Comparison of ENCODE assay signal across 1 cellular context in genomic region chr20:20743511-20744169, GRCh38.
TF ChIP-seq lines count a peak whose summit lies in the region.

No MANE protein-coding gene starts in this region.

TF ChIP-seq in endothelial cell of umbilical vein, 7 proteins besides CTCF, POLR2A, EP300 and RAD21 (continued from another document):
- TF ChIP-seq JUN (IDR thresholded peaks at IDR 0.05; ENCODE audit: borderline replicate concordance, insufficient read depth, insufficient read length, low read depth) (peak; percentile 18), MYC (IDR thresholded peaks at IDR 0.05; ENCODE audit: low read depth, low read length) (no peak), FOS (IDR thresholded peaks at IDR 0.05; ENCODE audit: borderline replicate concordance, insufficient read depth, low read length) (no peak)
TF ChIP-seq in endothelial cell of umbilical vein: peak in this region for 2.
